ENCODE assay signal across 27 cellular contexts in genomic region chr20:62634330-62634967, GRCh38. TPM values are rescaled to one million over a fixed set of nuclear protein-coding genes. Genes with fewer than 3 reads are reported as not detected.
"Had no signal": no experiment of that assay in that cellular context is flagged by ENCODE, and none has a peak within 500 bp of the region (broad histone marks: within the 10 kb centered on the region; RNA-seq: fewer than 3 reads in every experiment).

No MANE protein-coding gene starts in this region.

- DNase-seq: activated CD4-positive, alpha-beta T cell treated with anti-CD3 and anti-CD28 coated beads for 1 hour; activated CD8-positive, alpha-beta memory T cell treated with anti-CD3 and anti-CD28 coated beads, Interleukin-2, amount 10 ng/mL, durations not matched to agents 7 days and 5 days; activated CD8-positive, alpha-beta T cell treated with anti-CD3 and anti-CD28 coated beads, Interleukin-2, amount 10 ng/mL, durations not matched to agents 7 days and 5 days; activated naive CD8-positive, alpha-beta T cell treated with anti-CD3 and anti-CD28 coated beads, Interleukin-2, amount 50 U/mL, for 24 hours; activated T-cell treated with anti-CD3 and anti-CD28 coated beads, Interleukin-2, amount 50 U/mL, for 48 hours; amygdala; caudate nucleus; cortex of kidney; effector memory CD8-positive, alpha-beta T cell; erythroblast; gastrocnemius medialis; glutamatergic neuron; islet precursor cell; left ventricle myocardium superior; naive B cell; nephron progenitor cell; sigmoid colon; stimulated activated CD4-positive, alpha-beta T cell treated with anti-CD3 and anti-CD28 coated beads, Interleukin-15, amount 100 ng/mL, for 24 hours; stimulated activated CD4-positive, alpha-beta T cell treated with anti-CD3 and anti-CD28 coated beads, Interleukin-2, amount 100 ng/mL, for 24 hours; stimulated activated naive CD4-positive, alpha-beta T cell treated with Interleukin-2 at 50 U/mL for 16 hours; T-helper 2 cell; uterus had no signal

- H3K4me3 Mint-ChIP-seq: activated CD8-positive, alpha-beta memory T cell treated with anti-CD3 and anti-CD28 coated beads, Interleukin-2, amount 10 ng/mL, durations not matched to agents 7 days and 5 days; activated CD8-positive, alpha-beta T cell treated with anti-CD3 and anti-CD28 coated beads, Interleukin-2, amount 10 ng/mL, durations not matched to agents 7 days and 5 days; activated naive CD8-positive, alpha-beta T cell treated with anti-CD3 and anti-CD28 coated beads, Interleukin-2, amount 50 U/mL, for 24 hours; effector memory CD8-positive, alpha-beta T cell; naive B cell; nephron progenitor cell; WTC11 had no signal

- ATAC-seq: activated CD8-positive, alpha-beta memory T cell treated with anti-CD3 and anti-CD28 coated beads, Interleukin-2, amount 10 ng/mL, durations not matched to agents 7 days and 5 days; activated CD8-positive, alpha-beta T cell treated with anti-CD3 and anti-CD28 coated beads, Interleukin-2, amount 10 ng/mL, durations not matched to agents 7 days and 5 days; activated naive CD8-positive, alpha-beta T cell treated with anti-CD3 and anti-CD28 coated beads, Interleukin-2, amount 50 U/mL, for 24 hours; effector memory CD8-positive, alpha-beta T cell; gastrocnemius medialis; left ventricle myocardium superior; WTC11 had no signal

- H3K4me1 Mint-ChIP-seq: activated naive CD4-positive, alpha-beta T cell treated with anti-CD3 and anti-CD28 coated beads, Interleukin-2, amount 50 U/mL, for 24 hours had no signal

- H3K36me3 Mint-ChIP-seq: activated CD8-positive, alpha-beta memory T cell treated with anti-CD3 and anti-CD28 coated beads, Interleukin-2, amount 10 ng/mL, durations not matched to agents 7 days and 5 days; activated naive CD4-positive, alpha-beta T cell treated with anti-CD3 and anti-CD28 coated beads, Interleukin-2, amount 50 U/mL, for 24 hours; naive B cell; type B pancreatic cell; WTC11 had no signal

- H3K27ac Mint-ChIP-seq: activated CD8-positive, alpha-beta memory T cell treated with anti-CD3 and anti-CD28 coated beads, Interleukin-2, amount 10 ng/mL, durations not matched to agents 7 days and 5 days; activated CD8-positive, alpha-beta T cell treated with anti-CD3 and anti-CD28 coated beads, Interleukin-2, amount 10 ng/mL, durations not matched to agents 7 days and 5 days; activated naive CD4-positive, alpha-beta T cell treated with anti-CD3 and anti-CD28 coated beads, Interleukin-2, amount 50 U/mL, for 24 hours; activated naive CD8-positive, alpha-beta T cell treated with anti-CD3 and anti-CD28 coated beads, Interleukin-2, amount 50 U/mL, for 24 hours; activated T-helper 2 cell treated with anti-CD3 and anti-CD28 coated beads, Interferon-gamma antibody, Interleukin-2, Interleukin-4, amounts not matched to agents 10 μg/mL and 5 μg/mL and 100 μg/mL, durations not matched to agents 14 hours and 24 hours and 36 hours; effector memory CD8-positive, alpha-beta T cell; nephron progenitor cell; WTC11 had no signal

- H3K9me3 Mint-ChIP-seq: activated naive CD4-positive, alpha-beta T cell treated with anti-CD3 and anti-CD28 coated beads, Interleukin-2, amount 50 U/mL, for 24 hours; activated naive CD8-positive, alpha-beta T cell treated with anti-CD3 and anti-CD28 coated beads, Interleukin-2, amount 50 U/mL, for 24 hours; activated T-helper 2 cell treated with anti-CD3 and anti-CD28 coated beads, Interferon-gamma antibody, Interleukin-2, Interleukin-4, amounts not matched to agents 10 μg/mL and 5 μg/mL and 100 μg/mL, durations not matched to agents 14 hours and 24 hours and 36 hours; effector memory CD8-positive, alpha-beta T cell; naive B cell; nephron progenitor cell; type B pancreatic cell; WTC11 had no signal

RNA-seq across cellular contexts. Expression of gene SLCO4A1, which starts 7.9 kb away (rescaled TPM):
- total RNA-seq: chondrocyte had no signal
